Comparison of ENCODE assay signal across 21 cellular contexts in the genomic region with DNA sequence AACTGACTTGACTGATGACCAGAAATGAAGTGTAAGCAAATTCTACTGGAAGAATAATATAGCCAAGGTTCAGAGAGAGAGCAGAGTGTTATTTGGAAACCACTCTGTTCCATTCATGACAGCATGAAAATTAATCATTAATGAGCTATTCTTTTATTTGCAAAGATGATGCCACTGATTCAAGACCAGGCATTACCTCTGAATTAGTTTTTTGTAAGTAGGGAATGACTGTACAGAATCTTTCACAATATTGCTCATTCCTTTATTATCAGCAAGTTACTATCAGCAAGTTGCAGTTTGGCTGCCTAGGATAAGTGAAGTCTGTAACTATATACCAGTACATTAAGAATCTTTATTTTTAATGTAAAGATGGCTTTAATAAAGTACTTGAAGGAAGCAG.
"Had no signal": no experiment of that assay in that cellular context is flagged by ENCODE, and none has a peak within 500 bp of the region (broad histone marks: within the 10 kb centered on the region; RNA-seq: fewer than 3 reads in every experiment).

No MANE protein-coding gene starts in this region.

- H3K4me3 Mint-ChIP-seq: activated CD4-positive, alpha-beta T cell treated with anti-CD3 and anti-CD28 coated beads, Interleukin-2, amount 10 ng/mL, durations not matched to agents 7 days and 5 days; activated CD8-positive, alpha-beta T cell treated with anti-CD3 and anti-CD28 coated beads, Interleukin-2, amount 10 ng/mL, durations not matched to agents 7 days and 5 days; activated T-cell treated with anti-CD3 and anti-CD28 coated beads, Interleukin-2, amount 50 U/mL, for 24 hours; nephron progenitor cell; T-cell had no signal

- FAIRE-seq: keratinocyte had no signal

- H3K27me3 ChIP-seq: left lung, tibial artery had no signal

- H3K27me3 Mint-ChIP-seq: activated CD4-positive, alpha-beta T cell treated with anti-CD3 and anti-CD28 coated beads, Interleukin-2, amount 10 ng/mL, durations not matched to agents 7 days and 5 days; activated T-cell treated with anti-CD3 and anti-CD28 coated beads, Interleukin-2, amount 50 U/mL, for 24 hours had no signal

- H3K27ac ChIP-seq: dorsolateral prefrontal cortex, left lung, tibial artery had no signal

- H3K4me1 ChIP-seq: left lung, tibial artery had no signal

- H3K27ac Mint-ChIP-seq: activated CD4-positive, alpha-beta T cell treated with anti-CD3 and anti-CD28 coated beads, Interleukin-2, amount 10 ng/mL, durations not matched to agents 7 days and 5 days; activated CD8-positive, alpha-beta T cell treated with anti-CD3 and anti-CD28 coated beads, Interleukin-2, amount 10 ng/mL, durations not matched to agents 7 days and 5 days; activated T-cell treated with anti-CD3 and anti-CD28 coated beads, Interleukin-2, amount 50 U/mL, for 24 hours; activated T-helper 2 cell treated with anti-CD3 and anti-CD28 coated beads, Interferon-gamma antibody, Interleukin-2, Interleukin-4, amounts not matched to agents 10 μg/mL and 5 μg/mL and 100 μg/mL, durations not matched to agents 14 hours and 24 hours and 36 hours; T-cell had no signal

- H3K4me3 ChIP-seq: dorsolateral prefrontal cortex, left lung, tibial artery had no signal

- DNase-seq: activated CD4-positive, alpha-beta T cell treated with anti-CD3 and anti-CD28 coated beads, Interleukin-2, amount 10 ng/mL, durations not matched to agents 7 days and 5 days; activated CD4-positive, CD25-positive, alpha-beta regulatory T cell; activated CD8-positive, alpha-beta T cell treated with anti-CD3 and anti-CD28 coated beads, Interleukin-2, amount 10 ng/mL, durations not matched to agents 7 days and 5 days; activated naive CD4-positive, alpha-beta T cell treated with Interleukin-2 at 50 U/mL for 16 hours; activated T-cell treated with anti-CD3 and anti-CD28 coated beads, Interleukin-2, amount 50 U/mL, for 24 hours; aorta; dorsolateral prefrontal cortex; hypothalamus; left lung; midbrain; nephron progenitor cell; nucleus accumbens; retina; stimulated activated CD4-positive, alpha-beta T cell treated with anti-CD3 and anti-CD28 coated beads, Interleukin-12 subunit alpha, Interleukin-12 subunit beta, amount 100 ng/mL, for 4 hours; stimulated activated CD4-positive, alpha-beta T cell treated with anti-CD3 and anti-CD28 coated beads, Interleukin-1b, Interleukin-23, amount 100 ng/mL, for 48 hours; stimulated activated naive CD4-positive, alpha-beta T cell treated with Interleukin-2 at 50 U/mL for 16 hours; T-cell; T-helper 9 cell; tibial artery had no signal

- H3K4me1 Mint-ChIP-seq: activated CD4-positive, alpha-beta T cell treated with anti-CD3 and anti-CD28 coated beads, Interleukin-2, amount 10 ng/mL, durations not matched to agents 7 days and 5 days; nephron progenitor cell; T-cell had no signal

- H3K36me3 ChIP-seq: left lung, tibial artery had no signal
